In the genomic region with DNA sequence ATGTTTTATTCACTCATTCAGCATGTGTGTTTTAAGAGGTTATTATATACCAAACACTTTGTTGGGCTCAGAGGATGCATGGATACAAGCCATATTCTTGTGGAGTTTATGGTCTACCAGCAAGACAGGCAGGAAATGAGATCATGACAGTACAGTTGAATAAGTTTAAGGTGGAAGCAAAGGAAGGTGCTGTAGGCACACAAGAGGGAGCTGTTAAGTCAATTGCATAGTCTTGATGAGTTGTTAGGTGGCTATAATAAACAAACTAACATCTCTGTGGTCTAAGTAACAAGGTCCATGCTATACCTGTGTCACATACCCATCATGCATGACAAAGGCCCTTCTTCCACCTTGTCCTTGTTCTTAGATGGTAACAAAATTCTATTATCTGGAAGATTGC, we compare ENCODE assay signal across 32 cellular contexts.
DNase-seq lines count a peak whose midpoint lies in the region; ATAC-seq, FAIRE-seq and TF ChIP-seq lines count a peak whose summit lies in the region.
"Had no signal": no experiment of that assay in that cellular context is flagged by ENCODE, and none has a peak within 500 bp of the region (broad histone marks: within the 10 kb centered on the region; RNA-seq: fewer than 3 reads in every experiment).

No MANE protein-coding gene starts in this region.

- no peak overlapping the region for H3K4me3 Mint-ChIP-seq in activated naive CD4-positive, alpha-beta T cell treated with anti-CD3 and anti-CD28 coated beads, Interleukin-2, amount 10 ng/mL, durations not matched to agents 7 days and 5 days
- H3K4me3 Mint-ChIP-seq in Calu3 (ENCODE audit: low read depth, unreplicated experiment): no peak overlapping the region
- H3K4me3 Mint-ChIP-seq: activated CD4-positive, alpha-beta T cell treated with anti-CD3 and anti-CD28 coated beads for 36 hours; activated CD8-positive, alpha-beta T cell treated with anti-CD3 and anti-CD28 coated beads, Interleukin-2, amount 10 ng/mL, durations not matched to agents 7 days and 5 days; immature natural killer cell; mesothelial cell of epicardium; naive thymus-derived CD8-positive, alpha-beta T cell had no signal

- H3K36me3 ChIP-seq in Panc1 (ENCODE audit: control insufficient read depth, insufficient read depth, low read length) (no peaks in the 10 kb centered on the region), small intestine (ENCODE audit: control insufficient read depth in 2 of 2, insufficient read depth in 2 of 2, low read length in 2 of 2) (no peaks in the 10 kb centered on the region)
- H3K36me3 ChIP-seq: prostate gland had no signal

- no peaks in the 10 kb centered on the region for H3K4me1 Mint-ChIP-seq in activated naive CD4-positive, alpha-beta T cell treated with anti-CD3 and anti-CD28 coated beads, Interleukin-2, amount 10 ng/mL, durations not matched to agents 7 days and 5 days
- H3K4me1 Mint-ChIP-seq in Calu3 (ENCODE audit: low read depth, unreplicated experiment): no peaks in the 10 kb centered on the region
- H3K4me1 Mint-ChIP-seq: activated CD4-positive, alpha-beta T cell treated with anti-CD3 and anti-CD28 coated beads for 36 hours; immature natural killer cell; mesothelial cell of epicardium; naive thymus-derived CD8-positive, alpha-beta T cell had no signal

- H3K27me3 ChIP-seq in Panc1 (ENCODE audit: control insufficient read depth, insufficient read depth, low read length) (no peaks in the 10 kb centered on the region), small intestine (ENCODE audit: control insufficient read depth in 2 of 2, insufficient read depth in 2 of 2, low read length in 2 of 2) (no peaks in the 10 kb centered on the region)
- H3K27me3 ChIP-seq: hepatocyte had no signal

- H3K36me3 Mint-ChIP-seq in activated naive CD4-positive, alpha-beta T cell treated with anti-CD3 and anti-CD28 coated beads, Interleukin-2, amount 10 ng/mL, durations not matched to agents 7 days and 5 days: no peaks in the 10 kb centered on the region
- no peaks in the 10 kb centered on the region for H3K36me3 Mint-ChIP-seq in Calu3 (ENCODE audit: insufficient read depth, unreplicated experiment)
- H3K36me3 Mint-ChIP-seq: immature natural killer cell; mesothelial cell of epicardium; naive thymus-derived CD8-positive, alpha-beta T cell had no signal

- no peaks in the 10 kb centered on the region for H3K4me1 ChIP-seq in Panc1 (ENCODE audit: control insufficient read depth, insufficient read depth, low read length)
- no peaks in the 10 kb centered on the region for H3K4me1 ChIP-seq in small intestine (ENCODE audit: control insufficient read depth in 2 of 2, insufficient read depth in 1 of 2, low read depth in 1 of 2, low read length in 1 of 2)
- H3K4me1 ChIP-seq: prostate gland had no signal

- no peak overlapping the region for H3K4me3 ChIP-seq in Jurkat, Clone E6-1 (ENCODE audit: low read length)
- no peak overlapping the region for H3K4me3 ChIP-seq in Panc1 (ENCODE audit: low read depth in 2 of 2, low read length in 2 of 2)
- no peak overlapping the region for H3K4me3 ChIP-seq in small intestine (ENCODE audit: low read depth in 1 of 2, low read length in 2 of 2)
- H3K4me3 ChIP-seq: GM12878, hepatocyte, K562, prostate gland had no signal

- H3K27ac ChIP-seq in Panc1 (ENCODE audit: low read length) (no peak overlapping the region), small intestine (ENCODE audit: low read depth in 1 of 2, low read length in 1 of 2) (no peak overlapping the region)
- H3K27ac ChIP-seq: C4-2B, hepatocyte, prostate gland had no signal

- H3K27me3 Mint-ChIP-seq in activated naive CD4-positive, alpha-beta T cell treated with anti-CD3 and anti-CD28 coated beads, Interleukin-2, amount 10 ng/mL, durations not matched to agents 7 days and 5 days: no peaks in the 10 kb centered on the region
- H3K27me3 Mint-ChIP-seq in Calu3 (ENCODE audit: unreplicated experiment): no peaks in the 10 kb centered on the region
- H3K27me3 Mint-ChIP-seq: activated CD4-positive, alpha-beta T cell treated with anti-CD3 and anti-CD28 coated beads for 36 hours; naive thymus-derived CD8-positive, alpha-beta T cell had no signal

- POLR2A ChIA-PET in Panc1 (lab: Charles Lee): no interaction called here

- peak; percentile 65 for DNase-seq in DMS153 (lab: John Stamatoyannopoulos, UW)
- peak; percentile 9 for DNase-seq in Jurkat, Clone E6-1 (ENCODE audit: low read depth, low spot score)
- DNase-seq in Panc1 (ENCODE audit: low read depth, low spot score): no peak
- DNase-seq in left lobe of liver (ENCODE audit: low spot score): no peak
- no peak for DNase-seq in small intestine
- DNase-seq in activated naive CD4-positive, alpha-beta T cell treated with anti-CD3 and anti-CD28 coated beads, Interleukin-2, amount 10 ng/mL, durations not matched to agents 7 days and 5 days: no peak
- no peak for DNase-seq in Calu3
- DNase-seq: activated CD4-positive, alpha-beta T cell treated with anti-CD3 and anti-CD28 coated beads for 36 hours; activated CD8-positive, alpha-beta T cell treated with anti-CD3 and anti-CD28 coated beads, Interleukin-2, amount 10 ng/mL, durations not matched to agents 7 days and 5 days; central memory CD4-positive, alpha-beta T cell; EL; GOT3; immature natural killer cell; left ventricle myocardium superior; MV-4-11; naive thymus-derived CD8-positive, alpha-beta T cell; NCI-H1930; NCI-H226; NCI-H82; nucleus accumbens; OCI-M1; stimulated activated naive CD4-positive, alpha-beta T cell treated with Interleukin-2 at 50 U/mL for 16 hours had no signal

- peaks cover 3% of the 10 kb centered on the region for H3K9me3 Mint-ChIP-seq in activated naive CD4-positive, alpha-beta T cell treated with anti-CD3 and anti-CD28 coated beads, Interleukin-2, amount 10 ng/mL, durations not matched to agents 7 days and 5 days
- H3K9me3 Mint-ChIP-seq in Calu3 (ENCODE audit: low read depth, unreplicated experiment): peaks cover 19% of the 10 kb centered on the region

- intact Hi-C loops in Panc1 (cut with micrococcal nuclease; ENCODE audit: unreplicated experiment) (no loop called here), Calu3 (cut with micrococcal nuclease; ENCODE audit: unreplicated experiment) (no loop called here)

- TF ChIP-seq CTCF in Panc1 (IDR thresholded peaks at IDR 0.05): peak; percentile 8; the same call in 1 of the 2 replicates
- TF ChIP-seq CTCF in Calu3 (IDR thresholded peaks at IDR 0.05; ENCODE audit: unreplicated experiment): no peak

- CTCF ChIA-PET in Panc1 (lab: Charles Lee) (no interaction called here), Calu3 (lab: Charles Lee) (no interaction called here)
- CTCF ChIA-PET in activated naive CD4-positive, alpha-beta T cell treated with anti-CD3 and anti-CD28 coated beads, Interleukin-2, amount 10 ng/mL, durations not matched to agents 7 days and 5 days (lab: Charles Lee): no interaction called here

- H3K9me3 ChIP-seq in Panc1 (ENCODE audit: control insufficient read depth, insufficient read depth, low read depth, low read length): no peaks in the 10 kb centered on the region
- no peaks in the 10 kb centered on the region for H3K9me3 ChIP-seq in small intestine (ENCODE audit: control insufficient read depth, low read depth)
- H3K9me3 ChIP-seq: prostate gland had no signal

- H3K27ac Mint-ChIP-seq in activated naive CD4-positive, alpha-beta T cell treated with anti-CD3 and anti-CD28 coated beads, Interleukin-2, amount 10 ng/mL, durations not matched to agents 7 days and 5 days: no peak overlapping the region
- no peak overlapping the region for H3K27ac Mint-ChIP-seq in Calu3 (ENCODE audit: unreplicated experiment)
- H3K27ac Mint-ChIP-seq: activated CD4-positive, alpha-beta T cell treated with anti-CD3 and anti-CD28 coated beads for 36 hours; activated CD8-positive, alpha-beta T cell treated with anti-CD3 and anti-CD28 coated beads, Interleukin-2, amount 10 ng/mL, durations not matched to agents 7 days and 5 days; immature natural killer cell; mesothelial cell of epicardium; naive thymus-derived CD8-positive, alpha-beta T cell had no signal

- in situ Hi-C loops in Panc1 (cut with HindIII; ENCODE audit: low pct_unique_long_range_greater_than_20kb, low sequenced_read_pairs): no loop called here

- no peak for FAIRE-seq in small intestine (lab: Jason Lieb, UNC)
- FAIRE-seq: astrocyte, frontal cortex, GM12878, K562 had no signal

- no peak for ATAC-seq in Panc1
- ATAC-seq in left lobe of liver: peak; percentile 41
- no peak for ATAC-seq in GM18907 (IDR thresholded peaks at IDR 0.05; ENCODE audit: unreplicated experiment)
- ATAC-seq: activated CD4-positive, alpha-beta T cell treated with anti-CD3 and anti-CD28 coated beads for 36 hours; activated CD8-positive, alpha-beta T cell treated with anti-CD3 and anti-CD28 coated beads, Interleukin-2, amount 10 ng/mL, durations not matched to agents 7 days and 5 days; GM12878; K562; left ventricle myocardium superior; naive thymus-derived CD8-positive, alpha-beta T cell; SK-N-SH treated with all-trans-retinoic acid at 6 μM for 48 hours had no signal

- BruUV-seq in Panc1 (replicated peaks; lab: Mats Ljungman, UMichigan) (no TSS peak), Calu3 (replicated peaks; lab: Mats Ljungman, UMichigan) (no TSS peak)

Comparison
In these comparisons a context has a peak if more than half of its experiments do, and no peak if none do; other contexts are left out.
1. DNase-seq: peak in DMS153 (single experiment) and Jurkat, Clone E6-1 (single experiment); none in Panc1 (single experiment), left lobe of liver (single experiment), small intestine (single experiment), activated naive CD4-positive, alpha-beta T cell treated with anti-CD3 and anti-CD28 coated beads, Interleukin-2, amount 10 ng/mL, durations not matched to agents 7 days and 5 days (single experiment) and Calu3 (single experiment).